In the genomic region with DNA sequence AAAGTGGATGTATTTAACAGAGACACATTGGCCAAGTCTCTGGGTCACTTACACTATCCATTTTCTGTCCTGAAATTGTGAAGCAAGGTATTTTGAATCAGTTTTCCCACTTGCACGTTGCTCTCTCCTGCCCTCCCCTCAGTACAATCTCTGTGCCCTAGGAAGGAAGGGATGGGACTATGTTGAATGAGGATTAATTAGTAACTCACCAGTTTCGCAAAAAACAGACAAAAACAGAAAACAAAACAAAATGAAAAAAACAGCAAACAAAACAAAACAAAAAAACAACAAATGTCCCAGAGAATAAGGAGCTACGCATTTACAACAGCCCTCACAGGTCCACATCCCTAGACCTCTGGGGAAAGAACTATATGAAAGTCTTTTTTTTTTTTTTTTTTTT, we compare ENCODE assay signal across 21 cellular contexts. TPM values are rescaled to one million over a fixed set of nuclear protein-coding genes. Genes with fewer than 3 reads are reported as not detected.
DNase-seq lines count a peak whose midpoint lies in the region; ATAC-seq and TF ChIP-seq lines count a peak whose summit lies in the region.
"Had no signal": no experiment of that assay in that cellular context is flagged by ENCODE, and none has a peak within 500 bp of the region (broad histone marks: within the 10 kb centered on the region; RNA-seq: fewer than 3 reads in every experiment).

No MANE protein-coding gene starts in this region.

- H3K27ac ChIP-seq in caudate nucleus (ENCODE audit: low read depth, low read length) (peak overlapping the region; percentile 46), neutrophil (peak overlapping the region; percentile 99)
- H3K27ac ChIP-seq: 22Rv1 had no signal

- H3K4me3 ChIP-seq in neutrophil (ENCODE audit: low read depth in 1 of 2, low read length in 1 of 2), result peak overlapping the region; percentile 96 to 99
- no peak overlapping the region for H3K4me3 ChIP-seq in foreskin fibroblast (ENCODE audit: low read depth in 1 of 2, low read length in 2 of 2)

- no peaks in the 10 kb centered on the region for H3K36me3 ChIP-seq in neutrophil

- no peaks in the 10 kb centered on the region for H3K9me3 Mint-ChIP-seq in activated T-cell treated with anti-CD3 and anti-CD28 coated beads, Interleukin-2, amount 50 U/mL, for 72 hours
- H3K9me3 Mint-ChIP-seq: activated T-cell treated with anti-CD3 and anti-CD28 coated beads, Interleukin-2, amount 50 U/mL, for 24 hours; central memory CD8-positive, alpha-beta T cell; memory B cell; T-helper 1 cell treated with Interleukin-12 subunit alpha and Interleukin-12 subunit beta and Interleukin-4 antibody, amounts not matched to agents 30 μg/mL and 1 μg/mL, for 36 hours; type B pancreatic cell had no signal

- H3K9me3 ChIP-seq in neutrophil, result no peaks in the 10 kb centered on the region

- H3K4me1 ChIP-seq in neutrophil (ENCODE audit: control insufficient read depth in 1 of 2, insufficient read depth in 1 of 2, low read depth in 1 of 2, low read length in 1 of 2), result peaks cover 89% of the 10 kb centered on the region in 2 experiments

- DNase-seq in activated T-cell treated with anti-CD3 and anti-CD28 coated beads, Interleukin-2, amount 50 U/mL, for 72 hours, result no peak
- DNase-seq in activated T-cell treated with anti-CD3 and anti-CD28 coated beads, Interleukin-2, amount 50 U/mL, for 48 hours, result no peak
- DNase-seq in caudate nucleus (lab: John Stamatoyannopoulos, UW) (no peak), foreskin fibroblast (no peak), SHP77 treated with DMSO at 0.1 percent for 48 hours (lab: John Stamatoyannopoulos, UW) (no peak)
- DNase-seq: activated CD4-positive, alpha-beta T cell treated with anti-CD3 and anti-CD28 coated beads for 48 hours; activated naive CD4-positive, alpha-beta T cell treated with anti-CD3 and anti-CD28 coated beads, Interleukin-2, amount 50 U/mL, for 16 hours; activated T-cell treated with anti-CD3 and anti-CD28 coated beads, Interleukin-2, amount 50 U/mL, for 24 hours; Caco-2; DMS79 treated with DMSO at 0.1 percent for 48 hours; NCI-H1105 treated with DMSO at 0.1 percent for 48 hours; NCI-H2081; NCI-H226; NCI-H748 treated with DMSO at 0.1 percent for 48 hours had no signal

- H3K27ac Mint-ChIP-seq in activated T-cell treated with anti-CD3 and anti-CD28 coated beads, Interleukin-2, amount 50 U/mL, for 72 hours, result no peak overlapping the region
- H3K27ac Mint-ChIP-seq: memory B cell; T-helper 1 cell treated with Interleukin-12 subunit alpha and Interleukin-12 subunit beta and Interleukin-4 antibody, amounts not matched to agents 30 μg/mL and 1 μg/mL, for 36 hours; type B pancreatic cell had no signal

- no peak for TF ChIP-seq CTCF in neutrophil (IDR thresholded peaks at IDR 0.05)
- no peak for TF ChIP-seq CTCF in foreskin fibroblast (IDR thresholded peaks at IDR 0.05; ENCODE audit: low read depth, low read length)

- H3K4me1 Mint-ChIP-seq in activated T-cell treated with anti-CD3 and anti-CD28 coated beads, Interleukin-2, amount 50 U/mL, for 72 hours (ENCODE audit: low read depth), result peaks cover 51% of the 10 kb centered on the region

- no peaks in the 10 kb centered on the region for H3K36me3 Mint-ChIP-seq in activated T-cell treated with anti-CD3 and anti-CD28 coated beads, Interleukin-2, amount 50 U/mL, for 72 hours (ENCODE audit: insufficient read depth in 2 of 2)
- H3K36me3 Mint-ChIP-seq: memory B cell, type B pancreatic cell had no signal

- no peaks in the 10 kb centered on the region for H3K27me3 ChIP-seq in neutrophil

- H3K4me3 Mint-ChIP-seq in activated T-cell treated with anti-CD3 and anti-CD28 coated beads, Interleukin-2, amount 50 U/mL, for 72 hours, result peak overlapping the region; percentile 13 to 81
- H3K4me3 Mint-ChIP-seq: T-helper 1 cell treated with Interleukin-12 subunit alpha and Interleukin-12 subunit beta and Interleukin-4 antibody, amounts not matched to agents 30 μg/mL and 1 μg/mL, for 36 hours; type B pancreatic cell had no signal

- ATAC-seq in activated T-cell treated with anti-CD3 and anti-CD28 coated beads, Interleukin-2, amount 50 U/mL, for 72 hours (replicated peaks in 1 of 2), result no peak

- H3K27me3 Mint-ChIP-seq in activated T-cell treated with anti-CD3 and anti-CD28 coated beads, Interleukin-2, amount 50 U/mL, for 72 hours (ENCODE audit: low read depth), result peaks cover 32% of the 10 kb centered on the region
- H3K27me3 Mint-ChIP-seq: type B pancreatic cell had no signal

RNA-seq across cellular contexts. Expression of a gene that starts 1.1 kb away (rescaled TPM):
- under 1 TPM in 1 of 2 donors, not detected in 1; 0.41 TPM for total RNA-seq in activated T-cell treated with anti-CD3 and anti-CD28 coated beads, Interleukin-2, amount 50 U/mL, for 72 hours
- total RNA-seq: H4 had no signal

RNA-seq across cellular contexts. Expression of a gene that starts 5.1 kb away (rescaled TPM):
- 10 to 100 TPM; 31.8 to 35.0 TPM for total RNA-seq in activated T-cell treated with anti-CD3 and anti-CD28 coated beads, Interleukin-2, amount 50 U/mL, for 72 hours

RNA-seq across cellular contexts. Expression of a gene that starts 13.3 kb away (rescaled TPM):
- total RNA-seq in activated T-cell treated with anti-CD3 and anti-CD28 coated beads, Interleukin-2, amount 50 U/mL, for 72 hours, result 10 to 100 TPM; 43.3 to 51.6 TPM

RNA-seq across cellular contexts. Expression of a gene that starts 13.5 kb away (rescaled TPM):
- 100 to 1,000 TPM; 121 to 129 TPM for total RNA-seq in activated T-cell treated with anti-CD3 and anti-CD28 coated beads, Interleukin-2, amount 50 U/mL, for 72 hours

RNA-seq across cellular contexts. Expression of a gene that starts 30.6 kb away (rescaled TPM):
- 10 to 100 TPM; 24.3 to 30.2 TPM for total RNA-seq in activated T-cell treated with anti-CD3 and anti-CD28 coated beads, Interleukin-2, amount 50 U/mL, for 72 hours

Comparison
In these comparisons a context has a peak if more than half of its experiments do, and no peak if none do; other contexts are left out.
1. H3K4me3 ChIP-seq: peak in neutrophil (2 of 2); none in foreskin fibroblast (0 of 2).